29 cellular contexts compared by ENCODE assay signal in the genomic region with DNA sequence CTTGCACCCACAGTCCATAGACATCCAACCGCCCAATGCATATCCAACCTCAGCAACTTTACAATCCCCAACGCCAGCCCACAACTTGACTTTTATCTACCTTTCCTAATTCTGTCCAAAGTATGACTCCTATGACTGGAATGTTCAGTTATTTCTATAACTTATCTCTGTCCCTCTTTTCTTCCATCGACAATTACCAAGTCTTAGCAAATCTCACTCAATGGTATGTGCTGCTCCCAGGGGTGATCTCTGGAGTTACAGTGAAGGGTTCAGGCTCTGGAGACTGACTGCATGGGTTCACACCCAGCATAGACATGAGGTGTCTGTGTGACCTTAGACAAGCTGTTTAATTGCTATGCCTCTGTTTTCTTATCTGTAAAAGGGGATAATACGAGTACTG.
"Had no signal": no experiment of that assay in that cellular context is flagged by ENCODE, and none has a peak within 500 bp of the region (broad histone marks: within the 10 kb centered on the region; RNA-seq: fewer than 3 reads in every experiment).

No MANE protein-coding gene starts in this region.

- H3K9me3 ChIP-seq: neutrophil, psoas muscle, right lobe of liver, sigmoid colon, stomach, thoracic aorta, thyroid gland, upper lobe of right lung, uterus had no signal

- DNase-seq: naive thymus-derived CD8-positive, alpha-beta T cell; nucleus accumbens; posterior cingulate gyrus; psoas muscle; right cardiac atrium; right lobe of liver; sigmoid colon; small intestine; stimulated activated CD4-positive, alpha-beta T cell treated with anti-CD3 and anti-CD28 coated beads, Interleukin-15, amount 100 ng/mL, for 24 hours; stimulated activated CD4-positive, alpha-beta T cell treated with anti-CD3 and anti-CD28 coated beads, Interleukin-2, amount 100 ng/mL, for 24 hours; stimulated activated CD4-positive, alpha-beta T cell treated with anti-CD3 and anti-CD28 coated beads, Interleukin-2, amount 100 ng/mL, for 48 hours; stimulated activated CD4-positive, alpha-beta T cell treated with anti-CD3 and anti-CD28 coated beads, Interleukin-4, amount 100 ng/mL, for 24 hours; stimulated activated naive B cell treated with anti-CD40 and anti-IgM and Interleukin-4, amounts not matched to agents 10 μg/mL and 1 μg/mL and 100 μg/mL, for 72 hours; stimulated activated naive CD4-positive, alpha-beta T cell treated with Interleukin-2 at 50 U/mL for 16 hours; stomach; thyroid gland; upper lobe of right lung; uterus had no signal

- H2AFZ ChIP-seq: parathyroid adenoma had no signal

- H3K9ac ChIP-seq: parathyroid adenoma had no signal

- ATAC-seq: naive thymus-derived CD8-positive, alpha-beta T cell; natural killer cell treated with Interleukin-12 subunit alpha and Interleukin-12 subunit beta and Interleukin-15 and Interleukin-18, amount 100 ng/mL, for 72 hours; psoas muscle; right cardiac atrium; right lobe of liver; stimulated activated effector memory CD8-positive, alpha-beta T cell treated with anti-CD3 and anti-CD28 coated beads, Interleukin-12 subunit alpha, Interleukin-12 subunit beta, amount 100 ng/mL, for 72 hours; stimulated activated naive B cell treated with anti-CD40 and anti-IgM and Interleukin-4, amounts not matched to agents 10 μg/mL and 1 μg/mL and 100 μg/mL, for 72 hours; upper lobe of right lung had no signal

- H3K27ac Mint-ChIP-seq: naive thymus-derived CD8-positive, alpha-beta T cell; natural killer cell treated with Interleukin-12 subunit alpha and Interleukin-12 subunit beta and Interleukin-15 and Interleukin-18, amount 100 ng/mL, for 72 hours; nephron progenitor cell; progenitor cell of endocrine pancreas; stimulated activated effector memory CD8-positive, alpha-beta T cell treated with anti-CD3 and anti-CD28 coated beads, Interleukin-12 subunit alpha, Interleukin-12 subunit beta, amount 100 ng/mL, for 72 hours; stimulated activated naive B cell treated with anti-CD40 and anti-IgM and Interleukin-4, amounts not matched to agents 10 μg/mL and 1 μg/mL and 100 μg/mL, for 72 hours; stimulated activated naive CD8-positive, alpha-beta T cell treated with anti-CD3 and anti-CD28 coated beads, Interleukin-15, Interleukin-2, amounts not matched to agents 100 ng/mL and 50 ng/mL, for 24 hours; type B pancreatic cell had no signal

- H3K4me3 ChIP-seq: psoas muscle, right lobe of liver, sigmoid colon, stomach, thoracic aorta, thyroid gland, tibial nerve, upper lobe of right lung, uterus had no signal

- H3K27me3 ChIP-seq: right lobe of liver, sigmoid colon, stomach, thyroid gland, tibial nerve, upper lobe of right lung, uterus had no signal

- H3K4me1 Mint-ChIP-seq: naive thymus-derived CD8-positive, alpha-beta T cell; stimulated activated effector memory CD8-positive, alpha-beta T cell treated with anti-CD3 and anti-CD28 coated beads, Interleukin-12 subunit alpha, Interleukin-12 subunit beta, amount 100 ng/mL, for 72 hours; stimulated activated naive B cell treated with anti-CD40 and anti-IgM and Interleukin-4, amounts not matched to agents 10 μg/mL and 1 μg/mL and 100 μg/mL, for 72 hours had no signal

- H3K27me3 Mint-ChIP-seq: stimulated activated naive B cell treated with anti-CD40 and anti-IgM and Interleukin-4, amounts not matched to agents 10 μg/mL and 1 μg/mL and 100 μg/mL, for 72 hours had no signal

- H3K4me1 ChIP-seq: parathyroid adenoma, psoas muscle, right lobe of liver, stomach, thyroid gland, tibial nerve, upper lobe of right lung, uterus had no signal

- FAIRE-seq: small intestine had no signal

- H3K36me3 Mint-ChIP-seq: naive thymus-derived CD8-positive, alpha-beta T cell; natural killer cell treated with Interleukin-12 subunit alpha and Interleukin-12 subunit beta and Interleukin-15 and Interleukin-18, amount 100 ng/mL, for 72 hours; stimulated activated effector memory CD8-positive, alpha-beta T cell treated with anti-CD3 and anti-CD28 coated beads, Interleukin-12 subunit alpha, Interleukin-12 subunit beta, amount 100 ng/mL, for 72 hours; stimulated activated naive B cell treated with anti-CD40 and anti-IgM and Interleukin-4, amounts not matched to agents 10 μg/mL and 1 μg/mL and 100 μg/mL, for 72 hours; type B pancreatic cell had no signal

- H3K79me2 ChIP-seq: parathyroid adenoma had no signal

- H3K27ac ChIP-seq: neutrophil, parathyroid adenoma, psoas muscle, right lobe of liver, stomach, thoracic aorta, thyroid gland, tibial nerve, upper lobe of right lung, uterus had no signal

- H3K4me3 Mint-ChIP-seq: naive thymus-derived CD8-positive, alpha-beta T cell; natural killer cell treated with Interleukin-12 subunit alpha and Interleukin-12 subunit beta and Interleukin-15 and Interleukin-18, amount 100 ng/mL, for 72 hours; nephron progenitor cell; neural crest cell; stimulated activated effector memory CD8-positive, alpha-beta T cell treated with anti-CD3 and anti-CD28 coated beads, Interleukin-12 subunit alpha, Interleukin-12 subunit beta, amount 100 ng/mL, for 72 hours; stimulated activated naive B cell treated with anti-CD40 and anti-IgM and Interleukin-4, amounts not matched to agents 10 μg/mL and 1 μg/mL and 100 μg/mL, for 72 hours; stimulated activated naive CD8-positive, alpha-beta T cell treated with anti-CD3 and anti-CD28 coated beads, Interleukin-15, Interleukin-2, amounts not matched to agents 100 ng/mL and 50 ng/mL, for 24 hours; type B pancreatic cell had no signal

- H3K36me3 ChIP-seq: neutrophil, right lobe of liver, sigmoid colon, stomach, thoracic aorta, thyroid gland, tibial nerve, upper lobe of right lung, uterus had no signal

- H3K9me3 Mint-ChIP-seq: natural killer cell treated with Interleukin-12 subunit alpha and Interleukin-12 subunit beta and Interleukin-15 and Interleukin-18, amount 100 ng/mL, for 72 hours; nephron progenitor cell; stimulated activated naive CD8-positive, alpha-beta T cell treated with anti-CD3 and anti-CD28 coated beads, Interleukin-15, Interleukin-2, amounts not matched to agents 100 ng/mL and 50 ng/mL, for 24 hours; type B pancreatic cell had no signal
